ENCODE assay signal across 8 cellular contexts in the genomic region with DNA sequence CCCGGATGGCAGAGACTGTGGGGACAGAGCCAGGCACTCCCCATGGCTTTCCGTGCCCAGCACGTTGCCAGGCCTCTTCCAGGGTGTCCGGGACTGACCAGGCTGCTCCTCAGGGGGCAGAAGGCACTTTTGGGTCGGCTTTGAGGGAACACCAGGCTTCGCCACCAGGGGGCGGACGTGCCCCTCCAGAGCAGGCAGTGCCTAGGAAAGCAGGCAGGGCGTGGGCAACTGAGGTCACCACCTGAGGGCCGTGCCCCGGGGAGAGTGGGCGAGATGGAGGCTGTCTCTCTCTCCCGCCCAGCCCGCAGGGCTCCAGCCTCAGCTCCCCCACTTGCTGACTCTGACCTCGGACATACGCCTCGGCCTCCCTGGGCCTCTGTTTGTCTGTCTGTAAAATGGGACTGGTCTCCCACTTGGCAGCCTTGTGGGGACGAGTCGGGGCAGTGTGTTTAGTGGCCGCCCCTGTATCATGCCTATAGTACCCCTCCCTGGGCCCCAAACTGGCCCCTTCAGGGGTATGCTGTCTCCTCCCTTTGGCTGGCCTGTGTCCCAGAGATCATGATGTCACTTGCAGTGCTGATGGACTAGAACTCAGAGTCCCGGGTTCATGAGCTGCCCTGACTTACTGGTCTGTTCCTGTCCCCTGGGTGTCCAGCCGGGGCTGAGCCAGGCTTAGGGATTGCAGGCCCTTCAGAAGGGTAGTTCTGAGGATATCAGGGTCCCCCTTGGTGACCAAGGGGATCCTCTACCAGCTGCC. TPM values are rescaled to one million over a fixed set of nuclear protein-coding genes. Genes with fewer than 3 reads are reported as not detected.
A peak's percentile ranks its signal among the peaks of the same experiment; 100 is the strongest.
DNase-seq lines count a peak whose midpoint lies in the region; ATAC-seq, FAIRE-seq and TF ChIP-seq lines count a peak whose summit lies in the region.

No MANE protein-coding gene starts in this region.

- no peaks in the 10 kb centered on the region for H3K36me3 Mint-ChIP-seq in activated T-cell treated with anti-CD3 and anti-CD28 coated beads, Interleukin-2, amount 50 U/mL, for 72 hours (ENCODE audit: insufficient read depth in 2 of 2)

- no peak overlapping the region for H3K27ac Mint-ChIP-seq in activated T-cell treated with anti-CD3 and anti-CD28 coated beads, Interleukin-2, amount 50 U/mL, for 72 hours

- H3K27ac ChIP-seq in neutrophil (no peak overlapping the region), subcutaneous abdominal adipose tissue (ENCODE audit: low read depth, low read length) (peak overlapping the region; percentile 65)

- H3K27me3 Mint-ChIP-seq in activated T-cell treated with anti-CD3 and anti-CD28 coated beads, Interleukin-2, amount 50 U/mL, for 72 hours (ENCODE audit: low read depth), result no peaks in the 10 kb centered on the region

- peak overlapping the region in 3 of 5 donors; percentile 13 to 56 (median 43) for H3K9ac ChIP-seq in subcutaneous abdominal adipose tissue (ENCODE audit: low read length in 5 of 5)

- H3K4me1 Mint-ChIP-seq in activated T-cell treated with anti-CD3 and anti-CD28 coated beads, Interleukin-2, amount 50 U/mL, for 72 hours (ENCODE audit: low read depth), result peaks cover 14% of the 10 kb centered on the region

- no peaks in the 10 kb centered on the region for H3K9me3 ChIP-seq in neutrophil
- no peaks in the 10 kb centered on the region for H3K9me3 ChIP-seq in subcutaneous abdominal adipose tissue (ENCODE audit: control insufficient read depth in 5 of 5, low read length in 5 of 5)

- FAIRE-seq in RCC 7860 (lab: Jason Lieb, UNC), result no peak

- TF ChIP-seq CTCF in fibroblast of mammary gland (conservative IDR thresholded peaks at IDR 0.05; ENCODE audit: control insufficient read depth, insufficient read depth, low read depth, low read length) (peak; percentile 94), neutrophil (IDR thresholded peaks at IDR 0.05) (peak; percentile 72)

- H3K36me3 ChIP-seq in neutrophil (no peaks in the 10 kb centered on the region), subcutaneous abdominal adipose tissue (ENCODE audit: control insufficient read depth in 5 of 5, insufficient read depth in 5 of 5, low read length in 5 of 5) (peaks cover 0 to 8% (median 4%) of the 10 kb centered on the region in 5 donors)

- H3K27me3 ChIP-seq in neutrophil (peaks cover 35% of the 10 kb centered on the region), subcutaneous abdominal adipose tissue (ENCODE audit: control insufficient read depth in 5 of 5, insufficient read depth in 4 of 5, low read length in 5 of 5) (no peaks in the 10 kb centered on the region)

- H3K4me3 Mint-ChIP-seq in activated T-cell treated with anti-CD3 and anti-CD28 coated beads, Interleukin-2, amount 50 U/mL, for 72 hours, result no peak overlapping the region

- H3K4me3 ChIP-seq in fibroblast of mammary gland (ENCODE audit: control insufficient read depth, low read depth, low read length) (no peak overlapping the region), neutrophil (ENCODE audit: low read depth in 1 of 2, low read length in 1 of 2) (no peak overlapping the region), subcutaneous abdominal adipose tissue (ENCODE audit: low read depth in 1 of 5, low read length in 5 of 5) (no peak overlapping the region)

- no peaks in the 10 kb centered on the region for H3K9me3 Mint-ChIP-seq in activated T-cell treated with anti-CD3 and anti-CD28 coated beads, Interleukin-2, amount 50 U/mL, for 72 hours

- H3K4me1 ChIP-seq in neutrophil (ENCODE audit: control insufficient read depth in 1 of 2, insufficient read depth in 1 of 2, low read depth in 1 of 2, low read length in 1 of 2), result peaks cover 8 to 10% of the 10 kb centered on the region in 2 experiments
- peaks cover 1 to 45% (median 33%) of the 10 kb centered on the region in 5 donors for H3K4me1 ChIP-seq in subcutaneous abdominal adipose tissue (ENCODE audit: control insufficient read depth in 5 of 5, insufficient read depth in 5 of 5, low read length in 5 of 5)

- ATAC-seq in activated T-cell treated with anti-CD3 and anti-CD28 coated beads, Interleukin-2, amount 50 U/mL, for 72 hours (replicated peaks in 1 of 2), result peak; percentile 52 to 55

- DNase-seq in AML-193 (lab: John Stamatoyannopoulos, UW) (peak; percentile 43 to 54), H4 (ENCODE audit: low spot score) (peak; percentile 70), RCC 7860 (ENCODE audit: low spot score) (peak; percentile 50), fibroblast of mammary gland (ENCODE audit: low read depth) (peak; percentile 68), OCI-M2 (lab: John Stamatoyannopoulos, UW; ENCODE audit: unreplicated experiment) (no peak)
- peak; percentile 88 to 91 for DNase-seq in activated T-cell treated with anti-CD3 and anti-CD28 coated beads, Interleukin-2, amount 50 U/mL, for 72 hours

RNA-seq across cellular contexts. Expression of gene PRR5, which starts 4.4 kb away (rescaled TPM):
- total RNA-seq in H4 (2014; rRNA removed; shearing (Covaris generic)), result 4.7 and 5.0 TPM in 2 replicates
- total RNA-seq in activated T-cell treated with anti-CD3 and anti-CD28 coated beads, Interleukin-2, amount 50 U/mL, for 72 hours, result 10 to 100 TPM; 11.7 to 12.0 TPM

RNA-seq across cellular contexts. Expression of gene ARHGAP8, which starts 54.8 kb away (rescaled TPM):
- total RNA-seq in H4 (2014; rRNA removed; shearing (Covaris generic)), result 2.5 TPM in 1 of 2 replicates, not detected in the other
- 1 to 10 TPM; 2.8 to 4.4 TPM for total RNA-seq in activated T-cell treated with anti-CD3 and anti-CD28 coated beads, Interleukin-2, amount 50 U/mL, for 72 hours
